12 cellular contexts compared by ENCODE assay signal in the genomic region with DNA sequence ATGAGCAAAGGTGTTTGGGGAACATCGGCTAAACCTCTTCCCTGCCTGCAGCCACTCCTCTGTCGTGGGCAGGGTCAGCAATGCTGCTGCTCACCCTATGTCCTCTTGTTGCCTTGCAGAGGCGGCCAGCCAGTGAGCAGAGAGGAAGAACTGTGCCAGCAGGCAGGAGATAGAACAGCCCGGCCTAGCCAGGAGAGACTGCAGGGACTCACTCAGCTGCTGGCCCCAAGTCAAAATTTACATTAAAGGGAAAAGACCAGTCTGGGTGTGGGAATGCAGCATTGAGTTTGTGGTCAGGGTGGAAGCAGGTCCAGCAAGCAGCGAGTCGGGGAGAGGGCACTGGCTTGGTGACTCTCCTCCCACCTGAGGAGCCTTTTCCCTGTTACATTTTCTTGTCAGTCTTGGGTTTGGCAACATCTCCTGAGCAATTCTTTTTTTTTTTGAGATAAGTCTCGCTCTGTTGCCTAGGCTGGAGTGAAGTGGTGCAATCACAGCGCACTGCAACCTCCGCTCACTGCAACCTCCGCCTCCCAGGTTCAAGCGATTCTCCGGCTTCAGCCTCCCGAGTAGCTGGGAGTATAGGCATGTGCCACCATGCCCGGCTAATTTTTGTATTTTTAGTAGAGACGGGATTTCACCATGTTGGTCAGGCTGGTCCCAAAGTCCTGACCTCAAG. TPM values are rescaled to one million over a fixed set of nuclear protein-coding genes. Genes with fewer than 3 reads are reported as not detected.
DNase-seq lines count a peak whose midpoint lies in the region; ATAC-seq, FAIRE-seq and TF ChIP-seq lines count a peak whose summit lies in the region.
"Had no signal": no experiment of that assay in that cellular context is flagged by ENCODE, and none has a peak within 500 bp of the region (broad histone marks: within the 10 kb centered on the region; RNA-seq: fewer than 3 reads in every experiment).

No MANE protein-coding gene starts in this region.

- H3K27ac Mint-ChIP-seq in activated CD8-positive, alpha-beta T cell treated with anti-CD3 and anti-CD28 coated beads for 36 hours = peak overlapping the region; percentile 63

- CTCF ChIA-PET in activated CD8-positive, alpha-beta T cell treated with anti-CD3 and anti-CD28 coated beads for 36 hours (lab: Charles Lee) = interaction anchor here (1.1 to 1.6 kb wide), 3 partner anchors 86 to 117 kb away, joined by 3 to 6 read pairs (median 5); a partner anchor contains a TSS

- no peaks in the 10 kb centered on the region for H3K27me3 Mint-ChIP-seq in activated CD8-positive, alpha-beta T cell treated with anti-CD3 and anti-CD28 coated beads for 36 hours
- H3K27me3 Mint-ChIP-seq: effector memory CD8-positive, alpha-beta T cell had no signal

- POLR2A ChIA-PET in activated CD8-positive, alpha-beta T cell treated with anti-CD3 and anti-CD28 coated beads for 36 hours (lab: Charles Lee) = interaction anchor here (1.1 to 2.2 kb wide), 3 partner anchors 11 to 13 kb away, joined by 3 to 8 read pairs (median 5); no protein-coding TSS in a partner anchor

- no peak for ATAC-seq in activated CD8-positive, alpha-beta T cell treated with anti-CD3 and anti-CD28 coated beads for 36 hours
- no peak for ATAC-seq in HG02870 (IDR thresholded peaks at IDR 0.05; ENCODE audit: unreplicated experiment)
- ATAC-seq: effector memory CD8-positive, alpha-beta T cell had no signal

- no peak overlapping the region for H3K4me3 Mint-ChIP-seq in activated CD8-positive, alpha-beta T cell treated with anti-CD3 and anti-CD28 coated beads for 36 hours
- H3K4me3 Mint-ChIP-seq: effector memory CD8-positive, alpha-beta T cell had no signal

- TF ChIP-seq POLR2A in H54 (IDR thresholded peaks at IDR 0.05; ENCODE audit: low read depth, low read length) (no peak), prostate gland (IDR thresholded peaks at IDR 0.05) (no peak)

- peaks cover 4% of the 10 kb centered on the region for H3K4me1 Mint-ChIP-seq in activated CD8-positive, alpha-beta T cell treated with anti-CD3 and anti-CD28 coated beads for 36 hours (ENCODE audit: low read depth)

- no peak for TF ChIP-seq CTCF in activated CD8-positive, alpha-beta T cell treated with anti-CD3 and anti-CD28 coated beads for 36 hours (IDR thresholded peaks at IDR 0.05)
- TF ChIP-seq CTCF in fibroblast of mammary gland (conservative IDR thresholded peaks at IDR 0.05; ENCODE audit: control insufficient read depth, insufficient read depth, low read depth, low read length) (no peak), prostate gland (IDR thresholded peaks at IDR 0.05) (no peak)

- no peak for FAIRE-seq in H54 (lab: Jason Lieb, UNC)

- H3K4me3 ChIP-seq in fibroblast of mammary gland (ENCODE audit: control insufficient read depth, low read depth, low read length) (no peak overlapping the region), prostate gland (no peak overlapping the region)
- H3K4me3 ChIP-seq: Peyer's patch had no signal

- intact Hi-C loops in activated CD8-positive, alpha-beta T cell treated with anti-CD3 and anti-CD28 coated beads for 36 hours (cut with micrococcal nuclease) = no loop called here
- intact Hi-C loops in prostate gland (cut with DNase I) = no loop called here

- H3K9me3 Mint-ChIP-seq in activated CD8-positive, alpha-beta T cell treated with anti-CD3 and anti-CD28 coated beads for 36 hours = no peaks in the 10 kb centered on the region
- H3K9me3 Mint-ChIP-seq: effector memory CD8-positive, alpha-beta T cell had no signal

- DNase-seq in H54 (ENCODE audit: insufficient read length, low spot score) = peak; percentile 41
- DNase-seq in activated CD8-positive, alpha-beta T cell treated with anti-CD3 and anti-CD28 coated beads for 36 hours = no peak
- DNase-seq in fibroblast of mammary gland (ENCODE audit: low read depth) = peak; percentile 37
- peak; percentile 72 for DNase-seq in prostate gland (ENCODE audit: low spot score)
- DNase-seq in pons (ENCODE audit: low spot score) = no peak
- no peak for DNase-seq in activated CD4-positive, alpha-beta T cell treated with anti-CD3 and anti-CD28 coated beads, Interleukin-2, amount 50 U/mL, for 48 hours
- DNase-seq in UCSD-AML1 (lab: John Stamatoyannopoulos, UW; ENCODE audit: unreplicated experiment) = no peak
- DNase-seq: activated CD8-positive, alpha-beta memory T cell treated with anti-CD3 and anti-CD28 coated beads, Interleukin-2, amount 50 U/mL, for 48 hours; effector memory CD8-positive, alpha-beta T cell; Peyer's patch had no signal

- 63% methylated on average over 15 of the region's 15 CpGs for WGBS in prostate gland

- peak overlapping the region; percentile 62 to 69 for H3K27ac ChIP-seq in prostate gland
- H3K27ac ChIP-seq: parathyroid adenoma had no signal

- peaks cover 0 to 7% of the 10 kb centered on the region in 2 donors for H3K36me3 ChIP-seq in prostate gland

- H3K36me3 Mint-ChIP-seq in activated CD8-positive, alpha-beta T cell treated with anti-CD3 and anti-CD28 coated beads for 36 hours (ENCODE audit: low read depth) = peaks cover 37% of the 10 kb centered on the region

- no peaks in the 10 kb centered on the region for H3K9me3 ChIP-seq in prostate gland
- H3K9me3 ChIP-seq: Peyer's patch had no signal

- H3K27me3 ChIP-seq in prostate gland (replicated peaks; ENCODE audit: insufficient read depth) = no peaks in the 10 kb centered on the region
- H3K27me3 ChIP-seq: Peyer's patch had no signal

- H3K4me1 ChIP-seq in prostate gland (replicated peaks) = peaks cover 14% of the 10 kb centered on the region

RNA-seq across cellular contexts. Expression of a gene that starts 22.7 kb away (rescaled TPM):
- total RNA-seq in activated CD8-positive, alpha-beta T cell treated with anti-CD3 and anti-CD28 coated beads for 36 hours = 10 to 100 TPM; 44.1 to 50.4 TPM
- total RNA-seq in prostate gland = 10 to 100 TPM; 49.2 to 54.0 TPM

RNA-seq across cellular contexts. Expression of a gene that starts 41.7 kb away (rescaled TPM):
- 10 to 100 TPM; 18.8 to 22.5 TPM for total RNA-seq in activated CD8-positive, alpha-beta T cell treated with anti-CD3 and anti-CD28 coated beads for 36 hours
- 10 to 100 TPM; 15.0 to 21.0 TPM for total RNA-seq in prostate gland

RNA-seq across cellular contexts. Expression of a gene that starts 41.8 kb away (rescaled TPM):
- total RNA-seq in activated CD8-positive, alpha-beta T cell treated with anti-CD3 and anti-CD28 coated beads for 36 hours = 1 to 10 TPM; 1.4 to 1.8 TPM
- total RNA-seq in prostate gland = 10 to 100 TPM in 1 of 2 donors, 1 to 10 TPM in 1; 7.1 to 11.9 TPM

Comparison
In these comparisons a context has a peak if more than half of its experiments do, and no peak if none do; other contexts are left out.
1. DNase-seq: peak in H54 (single experiment), fibroblast of mammary gland (single experiment) and prostate gland (single experiment); none in activated CD8-positive, alpha-beta T cell treated with anti-CD3 and anti-CD28 coated beads for 36 hours (single experiment), pons (single experiment), activated CD4-positive, alpha-beta T cell treated with anti-CD3 and anti-CD28 coated beads, Interleukin-2, amount 50 U/mL, for 48 hours (0 of 2) and UCSD-AML1 (single experiment).